ENCODE assay signal across 10 cellular contexts in the genomic region with DNA sequence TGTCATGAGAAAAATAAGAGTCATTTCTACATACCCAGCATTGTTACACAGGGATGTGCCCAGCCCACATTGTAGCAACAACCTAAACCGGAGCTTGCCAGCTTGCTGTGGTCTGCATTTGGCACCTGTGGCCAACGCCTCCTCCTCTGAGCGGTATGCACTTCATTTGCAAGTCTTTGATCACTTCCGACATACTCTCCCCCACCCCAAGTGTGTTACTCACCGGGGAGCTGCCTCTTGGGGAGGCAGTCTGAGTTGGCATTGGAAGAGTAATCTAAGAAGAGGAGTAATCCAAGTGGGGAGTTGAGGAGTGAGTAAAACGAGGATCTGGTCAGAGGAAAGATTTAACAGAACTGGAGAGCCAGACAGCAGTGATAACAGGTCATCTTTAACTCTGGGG. TPM values are rescaled to one million over a fixed set of nuclear protein-coding genes. Genes with fewer than 3 reads are reported as not detected.
DNase-seq lines count a peak whose midpoint lies in the region; ATAC-seq and TF ChIP-seq lines count a peak whose summit lies in the region.
"Had no signal": no experiment of that assay in that cellular context is flagged by ENCODE, and none has a peak within 500 bp of the region (broad histone marks: within the 10 kb centered on the region; RNA-seq: fewer than 3 reads in every experiment).

No MANE protein-coding gene starts in this region.

- no peak for TF ChIP-seq EP300 in ovary (IDR thresholded peaks at IDR 0.05)

- no peak for TF ChIP-seq POLR2A in ovary (IDR thresholded peaks at IDR 0.05)

- 38 to 59% (median 51%) methylated on average over 6 of the region's 6 CpGs for WGBS in ovary, 3 donors

- intact Hi-C loops in ovary (cut with DNase I) (loop anchor here in 1 of 4 donors (5.0 kb wide), 1 partner anchor 42 kb away; no protein-coding TSS in a partner anchor), Right ventricle myocardium inferior (cut with DNase I) (no loop called here)

- DNase-seq in GM03348 (ENCODE audit: low spot score) (peak; percentile 8), fibroblast of peridontal ligament (ENCODE audit: extremely low read depth) (peak; percentile 49), middle frontal gyrus (ENCODE audit: extremely low spot score, low spot score) (no peak), ovary (no peak), Right ventricle myocardium inferior (ENCODE audit: missing footprints) (no peak)
- DNase-seq in activated CD8-positive, alpha-beta memory T cell treated with anti-CD3 and anti-CD28 coated beads for 48 hours (ENCODE audit: low read depth in 2 of 3, low spot score in 2 of 3): peak; percentile 16 to 68 (median 51)
- DNase-seq in stimulated activated CD4-positive, alpha-beta T cell treated with anti-CD3 and anti-CD28 coated beads, Interleukin-1b, Interleukin-23, amount 100 ng/mL, for 24 hours (ENCODE audit: low read depth in 4 of 4, low spot score in 1 of 4): peak; percentile 52 to 78 (median 67)

- H3K9me3 ChIP-seq in KOPT-K1 (ENCODE audit: insufficient read depth, low read length, poor library complexity, severe bottlenecking) (no peaks in the 10 kb centered on the region), ovary (no peaks in the 10 kb centered on the region)

- no peak for ATAC-seq in Right ventricle myocardium inferior

- TF ChIP-seq CTCF in ovary (IDR thresholded peaks at IDR 0.05): no peak

- H3K4me3 ChIP-seq in ovary: no peak overlapping the region

- H3K27me3 ChIP-seq in ovary: no peaks in the 10 kb centered on the region

- no peaks in the 10 kb centered on the region for H3K36me3 ChIP-seq in KOPT-K1 (ENCODE audit: insufficient read depth, low read length)
- H3K36me3 ChIP-seq in ovary: no peaks in the 10 kb centered on the region

- H3K27ac ChIP-seq in KOPT-K1 (ENCODE audit: low read depth, low read length, poor library complexity, severe bottlenecking) (peak overlapping the region; percentile 45), ovary (no peak overlapping the region)
- H3K27ac ChIP-seq: HL-60, parathyroid adenoma had no signal

- peaks cover 12% of the 10 kb centered on the region for H3K4me1 ChIP-seq in ovary (ENCODE audit: insufficient read depth)

RNA-seq across cellular contexts. Expression of a gene that starts 3.8 kb away (rescaled TPM):
- total RNA-seq in ovary: 10 to 100 TPM in 6 of 7 donors, 1 to 10 TPM in 1; 9.3 to 37.9 (median 31.8) TPM
- polyA plus RNA-seq in ovary: 10 to 100 TPM; 10.8 to 32.9 TPM
- 8.6 TPM for total RNA-seq in Right ventricle myocardium inferior

Comparison
In these comparisons a context has a peak if more than half of its experiments do, and no peak if none do; other contexts are left out.
1. DNase-seq: peak in GM03348 (single experiment), activated CD8-positive, alpha-beta memory T cell treated with anti-CD3 and anti-CD28 coated beads for 48 hours (3 of 3), fibroblast of peridontal ligament (single experiment) and stimulated activated CD4-positive, alpha-beta T cell treated with anti-CD3 and anti-CD28 coated beads, Interleukin-1b, Interleukin-23, amount 100 ng/mL, for 24 hours (4 of 4); none in middle frontal gyrus (single experiment), ovary (0 of 5) and Right ventricle myocardium inferior (single experiment).